10 cellular contexts compared by ENCODE assay signal in genomic region chr10:30857803-30858202, GRCh38.
DNase-seq lines count a peak whose midpoint lies in the region; ATAC-seq and TF ChIP-seq lines count a peak whose summit lies in the region.
"Had no signal": no experiment of that assay in that cellular context is flagged by ENCODE, and none has a peak within 500 bp of the region (broad histone marks: within the 10 kb centered on the region; RNA-seq: fewer than 3 reads in every experiment).

No MANE protein-coding gene starts in this region.

- H3K27ac Mint-ChIP-seq in T-helper 17 cell, result no peak overlapping the region
- no peak overlapping the region for H3K27ac Mint-ChIP-seq in Caco-2 (ENCODE audit: unreplicated experiment)

- TF ChIP-seq POLR2A in lower leg skin (IDR thresholded peaks at IDR 0.05) (no peak), thyroid gland (IDR thresholded peaks at IDR 0.05) (peak in 1 of 2 donors; percentile 13)

- H3K4me3 ChIP-seq in lower leg skin (ENCODE audit: low read depth, poor library complexity, severe bottlenecking) (no peak overlapping the region), thyroid gland (replicated peaks in 1 of 3) (no peak overlapping the region), Caco-2 (ENCODE audit: low read depth, low read length) (no peak overlapping the region)

- H3K27ac ChIP-seq in thyroid gland, result peak overlapping the region; percentile 55 to 71 (median 58)

- DNase-seq in Kasumi-1 (lab: John Stamatoyannopoulos, UW) (peak; percentile 72 to 74), cerebellar cortex (ENCODE audit: low spot score) (peak; percentile 17), lower leg skin (ENCODE audit: low spot score in 2 of 2) (peak; percentile 89 to 93), thyroid gland (peak; percentile 76 to 81), T-helper 17 cell (no peak), Caco-2 (no peak), cerebellum (ENCODE audit: low spot score) (no peak)
- DNase-seq: GDM1, NCI-H1417 treated with DMSO at 0.1 percent for 48 hours had no signal

- 38 to 39% methylated on average over 3 of the region's 3 CpGs for WGBS in lower leg skin, 2 donors
- WGBS in thyroid gland, 2 donors, result 13 to 17% methylated on average over 3 of the region's 3 CpGs

- no peaks in the 10 kb centered on the region for H3K9me3 ChIP-seq in thyroid gland
- H3K9me3 ChIP-seq in T-helper 17 cell (ENCODE audit: control insufficient read depth, low read length, poor library complexity, severe bottlenecking), result no peaks in the 10 kb centered on the region
- no peaks in the 10 kb centered on the region for H3K9me3 ChIP-seq in Caco-2

- intact Hi-C loops in lower leg skin (cut with DNase I; ENCODE audit: low total_unique reads), result no loop called here
- intact Hi-C loops in thyroid gland (cut with DNase I), result no loop called here
- intact Hi-C loops in Caco-2 (cut with micrococcal nuclease; ENCODE audit: unreplicated experiment), result no loop called here

- H3K9me3 Mint-ChIP-seq in Caco-2 (ENCODE audit: unreplicated experiment), result no peaks in the 10 kb centered on the region

- H3K4me1 Mint-ChIP-seq in T-helper 17 cell, result peaks cover 4% of the 10 kb centered on the region
- no peaks in the 10 kb centered on the region for H3K4me1 Mint-ChIP-seq in Caco-2 (ENCODE audit: low read depth, unreplicated experiment)

- TF ChIP-seq CTCF in lower leg skin (IDR thresholded peaks at IDR 0.05) (no peak), thyroid gland (IDR thresholded peaks at IDR 0.05) (no peak), Caco-2 (IDR thresholded peaks at IDR 0.05; ENCODE audit: insufficient read depth in 1 of 2, low read depth in 1 of 2, low read length in 1 of 2, severe bottlenecking in 1 of 2, unreplicated experiment in 1 of 2) (no peak)

- POLR2A ChIA-PET in Caco-2 (lab: Charles Lee), result no interaction called here

- BruUV-seq in Caco-2 (replicated peaks; lab: Mats Ljungman, UMichigan), result no TSS peak

- no peaks in the 10 kb centered on the region for H3K27me3 Mint-ChIP-seq in T-helper 17 cell
- H3K27me3 Mint-ChIP-seq in Caco-2 (ENCODE audit: insufficient read depth, unreplicated experiment), result peaks cover 4% of the 10 kb centered on the region

- ATAC-seq in T-helper 17 cell, result no peak
- no peak for ATAC-seq in GM18861 (IDR thresholded peaks at IDR 0.05; ENCODE audit: unreplicated experiment)

- H3K27me3 ChIP-seq in thyroid gland (no peaks in the 10 kb centered on the region), Caco-2 (replicated peaks; ENCODE audit: control insufficient read depth, insufficient read depth, low read length) (no peaks in the 10 kb centered on the region)

- H3K4me3 Mint-ChIP-seq in T-helper 17 cell (no peak overlapping the region), Caco-2 (ENCODE audit: unreplicated experiment) (no peak overlapping the region)

- H3K36me3 Mint-ChIP-seq in T-helper 17 cell (ENCODE audit: low read depth), result peaks cover 2% of the 10 kb centered on the region
- H3K36me3 Mint-ChIP-seq in Caco-2 (ENCODE audit: insufficient read depth, unreplicated experiment), result no peaks in the 10 kb centered on the region

- H3K36me3 ChIP-seq in thyroid gland, result no peaks in the 10 kb centered on the region
- H3K36me3 ChIP-seq in Caco-2 (ENCODE audit: control insufficient read depth, insufficient read depth, low read length), result no peaks in the 10 kb centered on the region

- H3K4me1 ChIP-seq in thyroid gland (peaks cover 29 to 54% of the 10 kb centered on the region in 2 donors), Caco-2 (no peaks in the 10 kb centered on the region)

- CTCF ChIA-PET in Caco-2 (lab: Charles Lee), result no interaction called here

Comparison
In these comparisons a context has a peak if more than half of its experiments do, and no peak if none do; other contexts are left out.
1. DNase-seq: peak in Kasumi-1 (2 of 2), cerebellar cortex (single experiment), lower leg skin (2 of 2) and thyroid gland (2 of 2); none in T-helper 17 cell (0 of 3), Caco-2 (0 of 2) and cerebellum (single experiment).